In genomic region chr12:70246580-70246979, GRCh38 we compare ENCODE assay signal across 12 cellular contexts. TPM values are rescaled to one million over a fixed set of nuclear protein-coding genes. Genes with fewer than 3 reads are reported as not detected.
DNase-seq lines count a peak whose midpoint lies in the region; ATAC-seq and TF ChIP-seq lines count a peak whose summit lies in the region.
"Had no signal": no experiment of that assay in that cellular context is flagged by ENCODE, and none has a peak within 500 bp of the region (broad histone marks: within the 10 kb centered on the region; RNA-seq: fewer than 3 reads in every experiment).

No MANE protein-coding gene starts in this region.

- peaks cover 58% of the 10 kb centered on the region for H3K4me1 ChIP-seq in GM23248 (ENCODE audit: insufficient read depth)

- in situ Hi-C loops in GM23248 (cut with MboI), result no loop called here

- peaks cover 5% of the 10 kb centered on the region; the same call in 1 of the 2 replicates for H3K36me3 ChIP-seq in GM23248 (ENCODE audit: low read depth)
- H3K36me3 ChIP-seq: suprapubic skin had no signal

- TF ChIP-seq CTCF in mesothelial cell of epicardium (IDR thresholded peaks at IDR 0.05; ENCODE audit: unreplicated experiment), result no peak

- peaks cover 19% of the 10 kb centered on the region for H3F3A ChIP-seq in GM23248 (ENCODE audit: insufficient read depth)

- no peak overlapping the region for H3K9ac ChIP-seq in GM23248

- H3K4me2 ChIP-seq in GM23248 (ENCODE audit: unreplicated experiment), result peak overlapping the region; percentile 49

- H3K9me3 ChIP-seq in GM23248 (ENCODE audit: low read depth), result no peaks in the 10 kb centered on the region
- H3K9me3 ChIP-seq: Caco-2, suprapubic skin had no signal

- peaks cover 83% of the 10 kb centered on the region for H3K4me1 Mint-ChIP-seq in activated naive CD8-positive, alpha-beta T cell treated with anti-CD3 and anti-CD28 coated beads, Interleukin-2, amount 50 U/mL, for 24 hours
- peaks cover 63% of the 10 kb centered on the region for H3K4me1 Mint-ChIP-seq in mesothelial cell of epicardium

- H3K4me3 ChIP-seq in GM23248, result 0 out of 2 replicates have a peak overlapping the region, but pooled peaks have one; percentile 97
- H3K4me3 ChIP-seq: suprapubic skin had no signal

- no peaks in the 10 kb centered on the region for H3K9me3 Mint-ChIP-seq in activated naive CD8-positive, alpha-beta T cell treated with anti-CD3 and anti-CD28 coated beads, Interleukin-2, amount 50 U/mL, for 24 hours
- no peaks in the 10 kb centered on the region for H3K9me3 Mint-ChIP-seq in mesothelial cell of epicardium

- H3K27ac ChIP-seq in GM23248, result peak overlapping the region; percentile 30
- H3K27ac ChIP-seq: suprapubic skin had no signal

- H3K9me2 ChIP-seq in GM23248 (ENCODE audit: insufficient read depth), result no peaks in the 10 kb centered on the region

- ATAC-seq in activated naive CD8-positive, alpha-beta T cell treated with anti-CD3 and anti-CD28 coated beads, Interleukin-2, amount 50 U/mL, for 24 hours, result no peak
- no peak for ATAC-seq in HG02588 (IDR thresholded peaks at IDR 0.05; ENCODE audit: unreplicated experiment)

- H3K27me3 Mint-ChIP-seq in activated naive CD8-positive, alpha-beta T cell treated with anti-CD3 and anti-CD28 coated beads, Interleukin-2, amount 50 U/mL, for 24 hours, result peaks cover 2% of the 10 kb centered on the region
- H3K27me3 Mint-ChIP-seq in mesothelial cell of epicardium (ENCODE audit: low read depth), result no peaks in the 10 kb centered on the region

- H4K20me1 ChIP-seq in GM23248 (ENCODE audit: insufficient read depth), result peaks cover 11% of the 10 kb centered on the region

- peak overlapping the region; percentile 42 for H3K27ac Mint-ChIP-seq in activated naive CD8-positive, alpha-beta T cell treated with anti-CD3 and anti-CD28 coated beads, Interleukin-2, amount 50 U/mL, for 24 hours
- no peak overlapping the region for H3K27ac Mint-ChIP-seq in mesothelial cell of epicardium

- no peaks in the 10 kb centered on the region for H3K27me3 ChIP-seq in GM23248 (replicated peaks; ENCODE audit: insufficient read depth)
- H3K27me3 ChIP-seq: suprapubic skin had no signal

- H3K36me3 Mint-ChIP-seq in activated naive CD8-positive, alpha-beta T cell treated with anti-CD3 and anti-CD28 coated beads, Interleukin-2, amount 50 U/mL, for 24 hours (ENCODE audit: low read depth), result peaks cover 40% of the 10 kb centered on the region
- peaks cover 4% of the 10 kb centered on the region for H3K36me3 Mint-ChIP-seq in mesothelial cell of epicardium

- peak overlapping the region; percentile 57 for H3K4me3 Mint-ChIP-seq in activated naive CD8-positive, alpha-beta T cell treated with anti-CD3 and anti-CD28 coated beads, Interleukin-2, amount 50 U/mL, for 24 hours
- H3K4me3 Mint-ChIP-seq in mesothelial cell of epicardium, result no peak overlapping the region

- H2AFZ ChIP-seq in GM23248, result no peak overlapping the region

- H3K79me2 ChIP-seq in GM23248 (ENCODE audit: insufficient read depth), result peaks cover 90% of the 10 kb centered on the region

- DNase-seq in AG08395 (ENCODE audit: low spot score) (peak; percentile 4), GM23248 (peak; percentile 55), kidney glomerular epithelial cell (lab: John Stamatoyannopoulos, UW) (peak; percentile 20), NOMO-1 treated with DMSO at 0.1 percent for 48 hours (lab: John Stamatoyannopoulos, UW; ENCODE audit: unreplicated experiment) (no peak), mesothelial cell of epicardium (ENCODE audit: low spot score in 2 of 2, unreplicated experiment in 2 of 2) (no peak)
- no peak for DNase-seq in activated naive CD8-positive, alpha-beta T cell treated with anti-CD3 and anti-CD28 coated beads, Interleukin-2, amount 50 U/mL, for 24 hours
- no peak for DNase-seq in stimulated activated naive CD4-positive, alpha-beta T cell (lab: John Stamatoyannopoulos, UW)
- DNase-seq: Caco-2, NCI-H1105 treated with DMSO at 0.1 percent for 48 hours, NCI-H82 had no signal

RNA-seq across cellular contexts. Expression of gene CNOT2, which starts 3.3 kb away (rescaled TPM):
- 72.0 and 74.3 TPM in 2 replicates for total RNA-seq in GM23248 (2014; rRNA removed; shearing (Covaris generic))
- polyA plus RNA-seq in GM23248 (2016; fragmentation: Nextera tagmentation; extraction: Ambion mirVana), result 76.1 and 92.4 TPM in 2 replicates
- 120 to 126 TPM (median 120 TPM) in 3 replicates for total RNA-seq in mesothelial cell of epicardium

Comparison
In these comparisons a context has a peak if more than half of its experiments do, and no peak if none do; other contexts are left out.
1. DNase-seq: peak in AG08395 (single experiment), GM23248 (single experiment) and kidney glomerular epithelial cell (single experiment); none in activated naive CD8-positive, alpha-beta T cell treated with anti-CD3 and anti-CD28 coated beads, Interleukin-2, amount 50 U/mL, for 24 hours (single experiment), NOMO-1 treated with DMSO at 0.1 percent for 48 hours (single experiment), mesothelial cell of epicardium (0 of 2) and stimulated activated naive CD4-positive, alpha-beta T cell (0 of 6).